In the genomic region with DNA sequence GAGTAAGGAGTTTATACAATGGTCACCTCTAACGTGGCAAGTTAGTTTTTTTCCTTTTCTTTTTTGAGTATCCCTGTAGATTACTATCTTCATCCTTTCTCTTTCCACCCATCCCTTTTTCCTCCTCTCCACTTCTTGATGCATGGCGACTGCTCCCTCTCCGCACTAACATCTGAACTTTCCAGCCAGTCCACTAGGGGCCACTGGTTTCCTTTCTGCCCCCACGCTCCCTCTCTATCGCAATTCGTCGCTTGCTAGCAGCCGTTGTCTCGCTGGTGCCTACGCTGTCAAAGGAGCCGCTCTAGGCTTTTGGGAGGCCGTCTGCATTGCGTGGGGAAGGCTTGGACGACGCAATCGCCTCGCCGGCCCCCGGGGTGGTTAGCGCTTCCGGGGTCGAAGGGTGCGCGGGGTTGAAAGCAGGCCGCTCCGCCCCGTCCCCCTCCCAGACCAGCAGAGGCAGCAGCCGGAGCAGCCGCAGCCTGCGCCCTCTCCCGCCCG, we compare ENCODE assay signal across 8 cellular contexts. TPM values are rescaled to one million over a fixed set of nuclear protein-coding genes. Genes with fewer than 3 reads are reported as not detected.
DNase-seq lines count a peak whose midpoint lies in the region; ATAC-seq, FAIRE-seq and TF ChIP-seq lines count a peak whose summit lies in the region.

A gene (plus strand): TSS at position 442 of the 498 bp plus-strand sequence. CDS start 2,699 bp downstream, outside the sequence.

- peak within 1 kb of the TSS; percentile 100 for H3K9ac ChIP-seq in HUES64 (ENCODE audit: low read depth, low read length)
- H3K9ac ChIP-seq in OCI-LY1 (ENCODE audit: low read length) = peak within 1 kb of the TSS; percentile 100

- peaks cover 51% of the 10 kb centered on the region for H3K36me3 ChIP-seq in HUES64 (ENCODE audit: insufficient read depth, low read length)
- peaks cover 62% of the 10 kb centered on the region for H3K36me3 ChIP-seq in OCI-LY1 (ENCODE audit: insufficient read depth, low read length)

- H3K4me3 Mint-ChIP-seq in endothelial cell (ENCODE audit: unreplicated experiment) = peak within 1 kb of the TSS; percentile 98

- peaks cover 19% of the 10 kb centered on the region for H4K20me1 ChIP-seq in OCI-LY1 (ENCODE audit: insufficient read depth, low read length)

- peak; percentile 81 for TF ChIP-seq CTCF in D721Med (IDR thresholded peaks at IDR 0.05; ENCODE audit: insufficient read depth, missing control alignments)
- TF ChIP-seq CTCF in OCI-LY1 (IDR thresholded peaks at IDR 0.05; ENCODE audit: low read length) = peak; percentile 97
- peak; percentile 86 for TF ChIP-seq CTCF in endothelial cell (IDR thresholded peaks at IDR 0.05; ENCODE audit: unreplicated experiment)

- ATAC-seq in GM21423 (IDR thresholded peaks at IDR 0.05; ENCODE audit: unreplicated experiment) = peak; percentile 98

- H3K9me3 Mint-ChIP-seq in endothelial cell (ENCODE audit: unreplicated experiment) = no peaks in the 10 kb centered on the region

- H3K36me3 Mint-ChIP-seq in endothelial cell (ENCODE audit: low read depth, unreplicated experiment) = peaks cover 30% of the 10 kb centered on the region

- under 1% methylated on average over 24 of the region's 32 CpGs for WGBS in HUES64

- peak within 1 kb of the TSS; percentile 100 for H3K27ac ChIP-seq in HUES64 (ENCODE audit: low read depth, low read length)
- peak within 1 kb of the TSS; percentile 88 for H3K27ac ChIP-seq in OCI-LY1 (ENCODE audit: low read depth, low read length, poor library complexity, severe bottlenecking)

- H3K27me3 ChIP-seq in HUES64 (ENCODE audit: insufficient read depth, low read length) = no peaks in the 10 kb centered on the region
- no peaks in the 10 kb centered on the region for H3K27me3 ChIP-seq in OCI-LY1 (ENCODE audit: insufficient read depth, low read length)

- H3K4me3 ChIP-seq in HUES64 (ENCODE audit: low read length) (peak within 1 kb of the TSS; percentile 93), OCI-LY1 (ENCODE audit: low read depth, low read length, poor library complexity, severe bottlenecking) (peak within 1 kb of the TSS; percentile 99)

- H2AFZ ChIP-seq in OCI-LY1 (ENCODE audit: low read length) = peak within 1 kb of the TSS; percentile 62; the same call in 1 of the 2 replicates

- H3K4me1 Mint-ChIP-seq in endothelial cell (ENCODE audit: unreplicated experiment) = peaks cover 23% of the 10 kb centered on the region

- peaks cover 8% of the 10 kb centered on the region; the same call in 1 of the 2 replicates for H3K4me1 ChIP-seq in HUES64 (ENCODE audit: insufficient read depth, low read length)
- peaks cover 34% of the 10 kb centered on the region for H3K4me1 ChIP-seq in OCI-LY1 (ENCODE audit: insufficient read depth, low read length, severe bottlenecking)

- peaks cover 12% of the 10 kb centered on the region for H3K27me3 Mint-ChIP-seq in endothelial cell (ENCODE audit: unreplicated experiment)

- H3K9me3 ChIP-seq in HUES64 (ENCODE audit: insufficient read depth, low read depth, low read length) = no peaks in the 10 kb centered on the region
- H3K9me3 ChIP-seq in OCI-LY1 (ENCODE audit: low read length) = no peaks in the 10 kb centered on the region

- no peaks in the 10 kb centered on the region for H3F3A ChIP-seq in OCI-LY1 (ENCODE audit: insufficient read depth, low read length)

- peak within 1 kb of the TSS; percentile 99 for H3K4me2 ChIP-seq in OCI-LY1 (ENCODE audit: low read length)

- peaks cover 38% of the 10 kb centered on the region for H3K79me2 ChIP-seq in OCI-LY1 (ENCODE audit: insufficient read depth, low read length)

- DNase-seq in D721Med (ENCODE audit: insufficient read length, low spot score) = peak; percentile 79
- DNase-seq in activated CD8-positive, alpha-beta memory T cell treated with anti-CD3 and anti-CD28 coated beads, Interleukin-2, amount 50 U/mL, for 48 hours = peak; percentile 97
- peak; percentile 95 for DNase-seq in endothelial cell (ENCODE audit: low spot score)
- DNase-seq in middle frontal gyrus (ENCODE audit: extremely low spot score, low spot score) = peak; percentile 100
- DNase-seq in stimulated activated CD8-positive, alpha-beta memory T cell treated with anti-CD3 and anti-CD28 coated beads, Interleukin-4, amount 100 ng/mL, for 1 hour (ENCODE audit: low read depth in 2 of 2, low spot score in 1 of 2) = peak; percentile 88 to 95

- FAIRE-seq in D721Med (lab: Jason Lieb, UNC) = no peak

- no peaks in the 10 kb centered on the region for H3K9me2 ChIP-seq in OCI-LY1 (ENCODE audit: low read depth, low read length)

- peak within 1 kb of the TSS; percentile 98 for H3K27ac Mint-ChIP-seq in endothelial cell (ENCODE audit: unreplicated experiment)

RNA-seq across cellular contexts. Expression of the gene that starts here (rescaled TPM):
- 672 TPM for polyA plus RNA-seq in HUES64 (2013, experiment 1 of 2)
- 709 TPM for polyA plus RNA-seq in HUES64 (2013, experiment 2 of 2)
- total RNA-seq in endothelial cell (ENCODE audit: unreplicated experiment) = 1,084 TPM

Comparison
In these comparisons a context has a peak if more than half of its experiments do, and no peak if none do; other contexts are left out.
1. Peak in every context shown above with its lines: DNase-seq, ATAC-seq, H3K4me3 ChIP-seq and H3K27ac ChIP-seq.